8 cellular contexts compared by ENCODE assay signal in the genomic region with DNA sequence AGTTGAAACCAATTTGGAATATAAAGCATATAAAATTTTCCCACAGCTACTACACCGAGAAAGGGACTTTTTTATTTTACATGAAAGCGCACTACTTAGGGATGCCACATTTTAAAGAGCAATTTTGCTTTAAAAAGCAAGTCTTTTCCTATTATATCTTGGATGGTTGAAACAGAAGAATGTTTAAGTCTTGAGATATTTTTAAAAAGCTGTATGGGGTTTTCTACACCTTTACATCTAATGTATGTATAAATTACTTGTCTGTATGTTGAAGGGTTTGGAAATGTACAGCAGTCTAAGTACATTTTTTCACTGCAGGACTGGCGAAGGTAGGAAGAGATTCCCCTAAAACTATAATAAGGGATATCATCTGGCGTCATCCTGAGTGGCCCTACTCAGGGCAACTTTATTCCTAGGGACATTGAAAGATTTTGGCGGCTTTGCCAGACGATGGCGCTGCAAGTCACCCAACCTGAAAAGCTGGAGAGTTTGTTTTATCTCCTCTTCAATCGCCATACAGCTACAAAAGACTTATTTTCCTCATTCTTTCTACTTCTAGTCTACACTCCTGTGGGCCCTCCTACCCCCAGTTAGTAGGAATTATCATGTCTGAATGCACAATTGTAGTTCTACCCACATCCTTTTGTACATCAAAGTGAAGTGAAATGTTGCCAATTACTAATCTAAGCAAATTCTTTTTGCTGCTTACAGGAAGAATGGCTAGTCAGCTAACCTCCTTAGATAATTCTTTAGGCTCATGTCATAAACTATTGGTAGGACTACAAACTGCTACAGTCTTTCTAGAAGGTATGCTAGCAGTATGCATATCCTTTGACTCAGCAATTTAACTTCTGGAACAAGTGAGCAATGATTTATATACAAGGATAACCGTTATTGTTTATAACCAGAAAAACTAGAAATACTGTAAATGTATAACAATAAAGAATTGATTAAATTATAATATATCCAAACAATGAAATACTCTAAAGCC. TPM values are rescaled to one million over a fixed set of nuclear protein-coding genes. Genes with fewer than 3 reads are reported as not detected.
DNase-seq lines count a peak whose midpoint lies in the region; ATAC-seq and TF ChIP-seq lines count a peak whose summit lies in the region.

No MANE protein-coding gene starts in this region.

- H3K27me3 Mint-ChIP-seq in CD8-positive, alpha-beta T cell (ENCODE audit: low read depth): no peaks in the 10 kb centered on the region
- no peaks in the 10 kb centered on the region for H3K27me3 Mint-ChIP-seq in endodermal cell (ENCODE audit: insufficient read depth)

- no peaks in the 10 kb centered on the region for H3K27me3 ChIP-seq in CD8-positive, alpha-beta T cell (ENCODE audit: insufficient read depth, low read length)
- H3K27me3 ChIP-seq in HL-60 (ENCODE audit: insufficient read depth, poor library complexity, severe bottlenecking): no peaks in the 10 kb centered on the region
- no peaks in the 10 kb centered on the region for H3K27me3 ChIP-seq in endodermal cell (ENCODE audit: control insufficient read depth, insufficient read depth, low read length, poor library complexity, severe bottlenecking)

- H3K9me3 ChIP-seq in CD8-positive, alpha-beta T cell (ENCODE audit: low read length): no peaks in the 10 kb centered on the region
- H3K9me3 ChIP-seq in endodermal cell (ENCODE audit: control insufficient read depth, low read length) (no peaks in the 10 kb centered on the region), mesodermal cell (ENCODE audit: control insufficient read depth, low read length) (no peaks in the 10 kb centered on the region)

- DNase-seq in CD8-positive, alpha-beta T cell: peak; percentile 51 to 78 (median 70)
- DNase-seq in HL-60 (ENCODE audit: low read depth in 1 of 2, low spot score in 1 of 2) (peak in 1 of 2 experiments; percentile 73), NOMO-1 (lab: John Stamatoyannopoulos, UW; ENCODE audit: unreplicated experiment in 2 of 2) (peak; percentile 57 to 60), endodermal cell (peak; percentile 92)
- peak; percentile 41 to 47 for DNase-seq in activated CD8-positive, alpha-beta memory T cell treated with anti-CD3 and anti-CD28 coated beads for 4 hours (ENCODE audit: low read depth in 2 of 2)
- DNase-seq in stimulated activated CD8-positive, alpha-beta memory T cell treated with anti-CD3 and anti-CD28 coated beads, Interleukin-4, amount 100 ng/mL, for 24 hours (ENCODE audit: low read depth): peak; percentile 52

- H3K4me3 Mint-ChIP-seq in CD8-positive, alpha-beta T cell: peak overlapping the region; percentile 97
- H3K4me3 Mint-ChIP-seq in endodermal cell: peak overlapping the region; percentile 95

- H3K4me1 ChIP-seq in CD8-positive, alpha-beta T cell (ENCODE audit: insufficient read depth, low read length): peaks cover 22% of the 10 kb centered on the region
- H3K4me1 ChIP-seq in endodermal cell (ENCODE audit: control insufficient read depth, insufficient read depth, low read length): peaks cover 4% of the 10 kb centered on the region
- H3K4me1 ChIP-seq in mesodermal cell (ENCODE audit: control insufficient read depth, insufficient read depth, low read length, poor library complexity, severe bottlenecking): no peaks in the 10 kb centered on the region

- CTCF ChIA-PET in CD8-positive, alpha-beta T cell (lab: Charles Lee): interaction anchor here (0.6 to 2.1 kb wide), 18 partner anchors 8 to 435 kb away, joined by 3 to 15 read pairs (median 4); no protein-coding TSS in a partner anchor

- 0 to 1% methylated on average over 5 to 8 of the region's 9 CpGs for WGBS in endodermal cell (ENCODE audit: insufficient coverage in 1 of 2, insufficient read length in 1 of 2), 2 experiments
- 0% methylated on average over 5 of the region's 9 CpGs for WGBS in mesodermal cell (ENCODE audit: insufficient coverage in 2 of 2), 2 experiments

- H3K4me1 Mint-ChIP-seq in CD8-positive, alpha-beta T cell (ENCODE audit: low read depth): peaks cover 48% of the 10 kb centered on the region
- H3K4me1 Mint-ChIP-seq in endodermal cell: peaks cover 11% of the 10 kb centered on the region

- H3K4me3 ChIP-seq in CD8-positive, alpha-beta T cell (ENCODE audit: low read depth, low read length): peak overlapping the region; percentile 70
- H3K4me3 ChIP-seq in HL-60 (replicated peaks; ENCODE audit: insufficient read depth, low read length) (peak overlapping the region; percentile 82), endodermal cell (ENCODE audit: low read length) (peak overlapping the region; percentile 97), mesodermal cell (ENCODE audit: extremely low read depth, insufficient read depth, low read length, poor library complexity, severe bottlenecking) (peak overlapping the region; percentile 79)

- H3K9ac ChIP-seq in endodermal cell (ENCODE audit: extremely low read depth, low read length, poor library complexity, severe bottlenecking): peak overlapping the region; percentile 90

- H3K36me3 ChIP-seq in CD8-positive, alpha-beta T cell (ENCODE audit: insufficient read depth, low read length): no peaks in the 10 kb centered on the region
- no peaks in the 10 kb centered on the region for H3K36me3 ChIP-seq in endodermal cell (ENCODE audit: control insufficient read depth, insufficient read depth, low read length)
- no peaks in the 10 kb centered on the region for H3K36me3 ChIP-seq in mesodermal cell (ENCODE audit: control insufficient read depth, insufficient read depth, low read length)

- POLR2A ChIA-PET in CD8-positive, alpha-beta T cell (lab: Charles Lee): interaction anchor here (0.6 to 2.4 kb wide), 9 partner anchors 7 to 198 kb away, joined by 3 to 10 read pairs (median 4); a partner anchor contains a TSS

- TF ChIP-seq CTCF in CD8-positive, alpha-beta T cell (IDR thresholded peaks at IDR 0.05): peak; percentile 77
- TF ChIP-seq CTCF in HL-60 (IDR thresholded peaks at IDR 0.05; ENCODE audit: insufficient read depth, low read length): peak; percentile 38
- peak; percentile 84 for TF ChIP-seq CTCF in endodermal cell (conservative IDR thresholded peaks at IDR 0.05)

- ATAC-seq in CD8-positive, alpha-beta T cell: peak; percentile 43
- ATAC-seq in GM19467 (IDR thresholded peaks at IDR 0.05; ENCODE audit: unreplicated experiment): peak; percentile 36

- H3K36me3 Mint-ChIP-seq in CD8-positive, alpha-beta T cell: peaks cover 13% of the 10 kb centered on the region
- H3K36me3 Mint-ChIP-seq in endodermal cell (ENCODE audit: low read depth): peaks cover 3% of the 10 kb centered on the region

- intact Hi-C loops in CD8-positive, alpha-beta T cell (cut with DNase I, micrococcal nuclease): loop anchor here (1.0 to 5.0 kb wide), 13 partner anchors 7 to 1295 kb away; a partner anchor contains a TSS

- no peaks in the 10 kb centered on the region for H3K9me3 Mint-ChIP-seq in CD8-positive, alpha-beta T cell
- no peaks in the 10 kb centered on the region for H3K9me3 Mint-ChIP-seq in endodermal cell

- peak overlapping the region; percentile 99 for H3K27ac Mint-ChIP-seq in CD8-positive, alpha-beta T cell
- peak overlapping the region; percentile 99 for H3K27ac Mint-ChIP-seq in endodermal cell

- peak overlapping the region; percentile 97 for H3K27ac ChIP-seq in CD8-positive, alpha-beta T cell (ENCODE audit: low read depth, low read length)
- H3K27ac ChIP-seq in HL-60 (replicated peaks) (peak overlapping the region; percentile 24), endodermal cell (ENCODE audit: low read depth, low read length) (no peak overlapping the region), mesodermal cell (ENCODE audit: low read depth, low read length, severe bottlenecking) (peak overlapping the region; percentile 92)

RNA-seq across cellular contexts. Expression of a gene that starts 0.8 kb away (rescaled TPM):
- total RNA-seq in CD8-positive, alpha-beta T cell: 10 to 100 TPM; 13.8 to 15.5 TPM
- 10 to 100 TPM; 12.2 to 15.1 TPM for total RNA-seq in endodermal cell
- 11.4 TPM for polyA plus RNA-seq in endodermal cell (2013, experiment 1 of 2)
- polyA plus RNA-seq in endodermal cell (2013, experiment 2 of 2): 11.9 TPM
- 9.6 TPM for polyA plus RNA-seq in mesodermal cell (2013, experiment 1 of 2)
- polyA plus RNA-seq in mesodermal cell (2013, experiment 2 of 2): 11.7 TPM

RNA-seq across cellular contexts. Expression of a gene that starts 7.2 kb away (rescaled TPM):
- total RNA-seq in CD8-positive, alpha-beta T cell: 10 to 100 TPM; 10.2 to 10.9 TPM
- total RNA-seq in endodermal cell: 10 to 100 TPM; 36.4 to 43.8 TPM
- 34.4 TPM for polyA plus RNA-seq in endodermal cell (2013, experiment 1 of 2)
- 33.2 TPM for polyA plus RNA-seq in endodermal cell (2013, experiment 2 of 2)
- 42.8 TPM for polyA plus RNA-seq in mesodermal cell (2013, experiment 1 of 2)
- polyA plus RNA-seq in mesodermal cell (2013, experiment 2 of 2): 38.4 TPM
